Comparison of ENCODE assay signal across 14 cellular contexts in the genomic region with DNA sequence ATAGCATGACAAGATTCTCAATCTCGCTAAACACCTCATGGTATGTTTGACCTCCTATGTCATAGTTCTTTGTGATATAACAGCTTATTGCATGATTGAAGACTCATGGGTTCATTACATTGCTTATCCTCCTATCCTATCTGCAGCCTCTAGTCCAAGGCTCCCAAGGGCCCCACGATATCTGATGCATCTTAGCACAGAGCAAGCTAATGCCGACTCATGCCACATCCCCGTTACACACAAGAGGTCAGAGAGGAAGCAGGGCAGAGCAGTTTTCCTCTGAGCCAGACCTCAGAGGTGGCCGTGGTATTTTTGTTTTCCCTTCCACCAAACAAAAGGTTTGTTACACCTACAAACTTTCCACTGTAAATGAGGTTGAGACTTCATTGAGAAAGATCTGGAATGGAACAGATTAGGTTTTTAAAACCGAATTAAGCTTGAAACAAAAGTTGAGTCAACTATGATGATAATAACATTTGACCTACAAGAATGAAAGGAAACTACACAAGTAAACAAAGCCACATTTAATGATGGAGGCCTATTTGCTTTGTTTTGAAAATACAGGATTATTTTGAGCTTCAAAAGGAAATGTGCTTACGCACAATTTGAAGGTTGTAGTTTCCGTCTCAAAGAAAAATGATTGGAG.
A peak's percentile ranks its signal among the peaks of the same experiment; 100 is the strongest.
DNase-seq lines count a peak whose midpoint lies in the region; ATAC-seq, FAIRE-seq and TF ChIP-seq lines count a peak whose summit lies in the region.
"Had no signal": no experiment of that assay in that cellular context is flagged by ENCODE, and none has a peak within 500 bp of the region (broad histone marks: within the 10 kb centered on the region; RNA-seq: fewer than 3 reads in every experiment).

No MANE protein-coding gene starts in this region.

- no peak overlapping the region for H3K23ac ChIP-seq in mesendoderm (ENCODE audit: low read length)

- peaks cover 3% of the 10 kb centered on the region for H3K36me3 Mint-ChIP-seq in activated T-helper 2 cell treated with anti-CD3 and anti-CD28 coated beads, Interferon-gamma antibody, Interleukin-2, Interleukin-4, amounts not matched to agents 10 μg/mL and 5 μg/mL and 100 μg/mL, durations not matched to agents 14 hours and 24 hours and 36 hours (ENCODE audit: low read depth)

- H3K4ac ChIP-seq in mesendoderm (ENCODE audit: low read depth, low read length), result no peak overlapping the region

- H2BK120ac ChIP-seq in mesendoderm (ENCODE audit: low read depth, low read length), result no peak overlapping the region

- H2BK5ac ChIP-seq in mesendoderm (ENCODE audit: low read length), result no peak overlapping the region

- no peak overlapping the region for H2AK5ac ChIP-seq in mesendoderm (ENCODE audit: low read length)

- no peak overlapping the region for H2BK15ac ChIP-seq in mesendoderm (replicated peaks; ENCODE audit: low read depth)

- peaks cover 25% of the 10 kb centered on the region for H3K4me1 ChIP-seq in BLaER1
- no peaks in the 10 kb centered on the region for H3K4me1 ChIP-seq in mesendoderm (ENCODE audit: control insufficient read depth, low read depth, low read length)
- H3K4me1 ChIP-seq: pancreas had no signal

- H3K4me3 Mint-ChIP-seq in activated T-helper 2 cell treated with anti-CD3 and anti-CD28 coated beads, Interferon-gamma antibody, Interleukin-2, Interleukin-4, amounts not matched to agents 10 μg/mL and 5 μg/mL and 100 μg/mL, durations not matched to agents 14 hours and 24 hours and 36 hours (ENCODE audit: low read depth), result no peak overlapping the region

- H3K27ac ChIP-seq in BLaER1 (no peak overlapping the region), mesendoderm (ENCODE audit: low read depth, low read length) (no peak overlapping the region)
- H3K27ac ChIP-seq: pancreas had no signal

- no peaks in the 10 kb centered on the region for H4K20me1 ChIP-seq in BLaER1

- no peaks in the 10 kb centered on the region for H3K79me2 ChIP-seq in mesendoderm (ENCODE audit: control insufficient read depth, insufficient read depth, low read length)

- no peak overlapping the region for H3K18ac ChIP-seq in mesendoderm (ENCODE audit: low read length)

- no peak for TF ChIP-seq POLR2A in GM12892 (IDR thresholded peaks at IDR 0.05; ENCODE audit: low read depth, low read length)

- H3K27me3 ChIP-seq in BLaER1 (no peaks in the 10 kb centered on the region), mesendoderm (ENCODE audit: insufficient read depth, low read length, poor library complexity) (no peaks in the 10 kb centered on the region)
- H3K27me3 ChIP-seq: pancreas had no signal

- H4K5ac ChIP-seq in mesendoderm (ENCODE audit: low read length), result no peak overlapping the region

- H3K4me3 ChIP-seq in BLaER1 (no peak overlapping the region), mesendoderm (ENCODE audit: low read length) (no peak overlapping the region)
- H3K4me3 ChIP-seq: pancreas had no signal

- H3K9me3 ChIP-seq in BLaER1, result no peaks in the 10 kb centered on the region
- H3K9me3 ChIP-seq: pancreas had no signal

- no peak overlapping the region for H3K56ac ChIP-seq in mesendoderm (ENCODE audit: low read length)

- H3K36me3 ChIP-seq in BLaER1 (no peaks in the 10 kb centered on the region), mesendoderm (ENCODE audit: control insufficient read depth, insufficient read depth, low read length) (no peaks in the 10 kb centered on the region)
- H3K36me3 ChIP-seq: pancreas had no signal

- H3K27ac Mint-ChIP-seq in activated T-helper 2 cell treated with anti-CD3 and anti-CD28 coated beads, Interferon-gamma antibody, Interleukin-2, Interleukin-4, amounts not matched to agents 10 μg/mL and 5 μg/mL and 100 μg/mL, durations not matched to agents 14 hours and 24 hours and 36 hours, result peak overlapping the region; percentile 77

- H3K4me2 ChIP-seq in BLaER1 (peak overlapping the region; percentile 36), mesendoderm (ENCODE audit: low read length) (no peak overlapping the region)

- no peaks in the 10 kb centered on the region for H3K27me3 Mint-ChIP-seq in activated T-helper 2 cell treated with anti-CD3 and anti-CD28 coated beads, Interferon-gamma antibody, Interleukin-2, Interleukin-4, amounts not matched to agents 10 μg/mL and 5 μg/mL and 100 μg/mL, durations not matched to agents 14 hours and 24 hours and 36 hours (ENCODE audit: low read depth)

- H3K79me1 ChIP-seq in mesendoderm (ENCODE audit: low read length), result no peaks in the 10 kb centered on the region

- no peak for DNase-seq in GM18507 (ENCODE audit: extremely low spot score, insufficient read length, low read depth)
- no peak for DNase-seq in activated T-helper 2 cell treated with anti-CD3 and anti-CD28 coated beads, Interferon-gamma antibody, Interleukin-2, Interleukin-4, amounts not matched to agents 10 μg/mL and 5 μg/mL and 100 μg/mL, durations not matched to agents 14 hours and 24 hours and 36 hours (ENCODE audit: low spot score)
- peak; percentile 11 for DNase-seq in mesendoderm
- no peak for DNase-seq in GM12892 (ENCODE audit: insufficient read length)
- DNase-seq in SIG-M5 treated with dmso at 0.1 percent for 504 hours (lab: John Stamatoyannopoulos, UW; ENCODE audit: unreplicated experiment), result no peak
- DNase-seq in stimulated activated CD4-positive, alpha-beta T cell treated with anti-CD3 and anti-CD28 coated beads, Interleukin-2, amount 100 ng/mL, for 48 hours, result no peak
- DNase-seq: activated naive CD4-positive, alpha-beta T cell treated with anti-CD3 and anti-CD28 coated beads, Interleukin-2, amount 50 U/mL, for 16 hours; effector memory CD4-positive, alpha-beta T cell; foreskin melanocyte; NCI-H1092; pancreas had no signal

- ATAC-seq in HG02885 (IDR thresholded peaks at IDR 0.05; ENCODE audit: poor library complexity, unreplicated experiment), result no peak
- ATAC-seq: pancreas had no signal

- H3K9ac ChIP-seq in BLaER1 (no peak overlapping the region), mesendoderm (ENCODE audit: low read length) (no peak overlapping the region)

- FAIRE-seq in GM18507 (lab: Jason Lieb, UNC), result peak; percentile 12
- no peak for FAIRE-seq in GM12892 (lab: Jason Lieb, UNC)
- FAIRE-seq: bronchial epithelial cell, pancreas had no signal

- H3K4me1 Mint-ChIP-seq in activated T-helper 2 cell treated with anti-CD3 and anti-CD28 coated beads, Interferon-gamma antibody, Interleukin-2, Interleukin-4, amounts not matched to agents 10 μg/mL and 5 μg/mL and 100 μg/mL, durations not matched to agents 14 hours and 24 hours and 36 hours (ENCODE audit: low read depth), result peaks cover 33% of the 10 kb centered on the region

- no peak overlapping the region for H4K8ac ChIP-seq in mesendoderm (ENCODE audit: low read depth, low read length)

- WGBS in mesendoderm (ENCODE audit: extremely low coverage, insufficient coverage, low lambda C conversion rate), result no CpG with 5 or more reads among the region's 8 CpGs

- no peaks in the 10 kb centered on the region for H3K9me3 Mint-ChIP-seq in activated T-helper 2 cell treated with anti-CD3 and anti-CD28 coated beads, Interferon-gamma antibody, Interleukin-2, Interleukin-4, amounts not matched to agents 10 μg/mL and 5 μg/mL and 100 μg/mL, durations not matched to agents 14 hours and 24 hours and 36 hours

- intact Hi-C loops in activated T-helper 2 cell treated with anti-CD3 and anti-CD28 coated beads, Interferon-gamma antibody, Interleukin-2, Interleukin-4, amounts not matched to agents 10 μg/mL and 5 μg/mL and 100 μg/mL, durations not matched to agents 14 hours and 24 hours and 36 hours (cut with micrococcal nuclease), result loop anchor here (1.0 to 10.0 kb wide), 6 partner anchors 32 to 300 kb away; no protein-coding TSS in a partner anchor
